ENCODE assay signal across 17 cellular contexts in genomic region chr17:2598166-2598565, GRCh38. TPM values are rescaled to one million over a fixed set of nuclear protein-coding genes. Genes with fewer than 3 reads are reported as not detected.
DNase-seq lines count a peak whose midpoint lies in the region; ATAC-seq, FAIRE-seq and TF ChIP-seq lines count a peak whose summit lies in the region.
"Had no signal": no experiment of that assay in that cellular context is flagged by ENCODE, and none has a peak within 500 bp of the region (broad histone marks: within the 10 kb centered on the region; RNA-seq: fewer than 3 reads in every experiment).

No MANE protein-coding gene starts in this region.

- no peak for TF ChIP-seq EP300 in GM12878 (IDR thresholded peaks at IDR 0.05; ENCODE audit: borderline replicate concordance in 1 of 2, control insufficient read depth in 1 of 2, low read depth in 2 of 2, low read length in 2 of 2)

- no peak overlapping the region for H3K9ac ChIP-seq in GM12878 (ENCODE audit: control insufficient read depth, insufficient read depth, low read length)
- H3K9ac ChIP-seq: BLaER1 treated with 17β-estradiol and CSF1 and Interleukin-3, amounts not matched to agents 10 nM and 100 nM; neural progenitor cell had no signal

- no peak for TF ChIP-seq RAD21 in GM12878 (IDR thresholded peaks at IDR 0.05; ENCODE audit: insufficient read depth, low read depth, low read length)

- WGBS in GM12878 (ENCODE audit: insufficient coverage, insufficient replicate concordance, low lambda C conversion rate, missing lambda C conversion rate) = 87% methylated on average over 8 of the region's 8 CpGs

- no peak for TF ChIP-seq POLR2A in H54 (IDR thresholded peaks at IDR 0.05; ENCODE audit: low read depth, low read length)
- no peak for TF ChIP-seq POLR2A in GM12878 (IDR thresholded peaks at IDR 0.05; ENCODE audit: low read depth, low read length)

- peaks cover 42% of the 10 kb centered on the region for H3K4me1 ChIP-seq in ACC112 (ENCODE audit: control insufficient read depth, insufficient read depth, low read length, unreplicated experiment)
- no peaks in the 10 kb centered on the region for H3K4me1 ChIP-seq in GM12878 (ENCODE audit: control insufficient read depth, insufficient read depth, low read length)

- in situ Hi-C loops in GM12878 (cut with MboI) = no loop called here

- H3K9me3 ChIP-seq in GM12878 (replicated peaks; ENCODE audit: control insufficient read depth, insufficient read depth, low read length) = no peaks in the 10 kb centered on the region
- H3K9me3 ChIP-seq: BLaER1 treated with 17β-estradiol and CSF1 and Interleukin-3, amounts not matched to agents 10 nM and 100 nM had no signal

- DNase-seq in H54 (ENCODE audit: insufficient read length, low spot score) (no peak), GM12878 (ENCODE audit: low read depth, low spot score) (no peak), hepatic stellate cell (ENCODE audit: low spot score) (peak; percentile 47), NCI-H1930 (lab: John Stamatoyannopoulos, UW) (no peak), HTR-8/SVneo (ENCODE audit: insufficient read length, low spot score) (no peak), NCI-H1436 treated with DMSO at 0.1 percent for 48 hours (lab: John Stamatoyannopoulos, UW) (no peak), COLO829 (ENCODE audit: low spot score) (no peak)
- DNase-seq: activated effector memory CD4-positive, alpha-beta T cell treated with anti-CD3 and anti-CD28 coated beads, Interleukin-2, amount 50 U/mL, for 16 hours; effector CD4-positive, alpha-beta T cell; Kasumi-1; NCI-H524 treated with DMSO at 0.1 percent for 48 hours; SIG-M5; stimulated activated naive CD4-positive, alpha-beta T cell had no signal

- POLR2A ChIA-PET in GM12878 (lab: Charles Lee) = interaction anchor here (1.3 kb wide), 1 partner anchor 10 kb away, joined by 3 read pairs; no protein-coding TSS in a partner anchor

- 0 out of 2 replicates have a peak overlapping the region, but pooled peaks have one; percentile 40 for H3K4me3 ChIP-seq in ACC112 (ENCODE audit: low read depth, low read length)
- H3K4me3 ChIP-seq in GM12878 = 0 out of 2 replicates have a peak overlapping the region, but pooled peaks have one; percentile 32
- H3K4me3 ChIP-seq: BLaER1 treated with 17β-estradiol and CSF1 and Interleukin-3, amounts not matched to agents 10 nM and 100 nM; neural progenitor cell had no signal

- SMC1A ChIA-PET in GM12878 (lab: Charles Lee; ENCODE audit: uncharacterized antibody, unreplicated experiment) = interaction anchor here (1.3 to 2.9 kb wide), 3 partner anchors 22 to 108 kb away, joined by 4 to 8 read pairs (median 6); no protein-coding TSS in a partner anchor

- ATAC-seq in GM12878 = no peak
- ATAC-seq: activated CD4-positive, CD25-positive, alpha-beta regulatory T cell treated with anti-CD3 and anti-CD28 coated beads, Interleukin-2, amount 50 U/mL, for 24 hours had no signal

- RAD21 ChIA-PET in GM12878 (lab: Charles Lee; ENCODE audit: unreplicated experiment) = interaction anchor here (1.3 kb wide), 1 partner anchor 111 kb away, joined by 3 read pairs; no protein-coding TSS in a partner anchor

- H3K27ac ChIP-seq in ACC112 (ENCODE audit: low read depth, low read length) = no peak overlapping the region; the same call in 1 of the 2 replicates
- no peak overlapping the region for H3K27ac ChIP-seq in GM12878 (ENCODE audit: control insufficient read depth, insufficient read depth)
- H3K27ac ChIP-seq: BLaER1 treated with 17β-estradiol and CSF1 and Interleukin-3, amounts not matched to agents 10 nM and 100 nM; neural progenitor cell had no signal

- no peak for TF ChIP-seq CTCF in GM12878 (IDR thresholded peaks at IDR 0.05 in 2 of 3, conservative IDR thresholded peaks at IDR 0.05 in 1 of 3; ENCODE audit: control insufficient read depth in 2 of 3, extremely low read depth in 1 of 3, insufficient read depth in 1 of 3, low read depth in 3 of 3, low read length in 3 of 3)

- no peaks in the 10 kb centered on the region for H3K36me3 ChIP-seq in ACC112 (ENCODE audit: insufficient read depth, low read length)
- H3K36me3 ChIP-seq in GM12878 (ENCODE audit: control insufficient read depth in 2 of 2, insufficient read depth in 2 of 2, low read length in 1 of 2) = no peaks in the 10 kb centered on the region; a peak in 1 of 4 replicates
- H3K36me3 ChIP-seq: neural progenitor cell had no signal

- intact Hi-C loops in GM12878 (cut with micrococcal nuclease; ENCODE audit: unreplicated experiment) = loop anchor here (10.0 kb wide), 1 partner anchor 193 kb away; the partner anchor contains the start of gene MNT

- H3K4me2 ChIP-seq in GM12878 (ENCODE audit: control insufficient read depth, insufficient read depth) = no peak overlapping the region
- H3K4me2 ChIP-seq: neural progenitor cell had no signal

- no TSS peak for BruUV-seq in GM12878 (replicated peaks; lab: Mats Ljungman, UMichigan)

- H2AFZ ChIP-seq in ACC112 (ENCODE audit: low read length, unreplicated experiment) (no peak overlapping the region), GM12878 (ENCODE audit: control insufficient read depth, low read depth, low read length) (no peak overlapping the region)
- H2AFZ ChIP-seq: neural progenitor cell had no signal

- H4K20me1 ChIP-seq in GM12878 (ENCODE audit: control insufficient read depth, insufficient read depth) = 0 out of 2 replicates have a peak, but pooled peaks cover 5% of the 10 kb centered on the region

- peaks cover 91% of the 10 kb centered on the region for H3K79me2 ChIP-seq in ACC112 (ENCODE audit: control insufficient read depth, insufficient read depth, low read length, unreplicated experiment)
- peaks cover 92% of the 10 kb centered on the region for H3K79me2 ChIP-seq in GM12878 (ENCODE audit: control insufficient read depth, insufficient read depth, low read length)

- FAIRE-seq in H54 (lab: Jason Lieb, UNC) (peak; percentile 80), GM12878 (lab: Jason Lieb, UNC) (no peak), HTR-8/SVneo (lab: Jason Lieb, UNC) (no peak)

- CTCF ChIA-PET in GM12878 (lab: Yijun Ruan, JAX) = interaction anchor here (0.6 to 1.4 kb wide), 4 partner anchors 9 to 112 kb away, joined by 3 read pairs; no protein-coding TSS in a partner anchor

- H3K27me3 ChIP-seq in ACC112 (ENCODE audit: insufficient read depth, low read length) = no peaks in the 10 kb centered on the region
- no peaks in the 10 kb centered on the region for H3K27me3 ChIP-seq in GM12878 (replicated peaks in 1 of 2; ENCODE audit: control insufficient read depth in 2 of 2, insufficient read depth in 2 of 2, low read length in 1 of 2)
- H3K27me3 ChIP-seq: BLaER1 treated with 17β-estradiol and CSF1 and Interleukin-3, amounts not matched to agents 10 nM and 100 nM; neural progenitor cell had no signal

TF ChIP-seq in GM12878, 131 proteins besides CTCF, POLR2A, EP300 and RAD21 (continues in another document):
- TF ChIP-seq RUNX3 (IDR thresholded peaks at IDR 0.05; ENCODE audit: low read length) (no peak), ZNF592 (IDR thresholded peaks at IDR 0.05) (no peak), TCF12 (IDR thresholded peaks at IDR 0.05; ENCODE audit: low read depth, low read length) (no peak), FOS (IDR thresholded peaks at IDR 0.05; ENCODE audit: borderline replicate concordance, extremely low read depth, insufficient read length) (no peak)

RNA-seq across cellular contexts. Expression of gene PAFAH1B1, which starts 4.7 kb away (rescaled TPM):
- total RNA-seq in GM12878 (2013; cell fraction: nucleolus; rRNA removed) = 307 and 312 TPM in 2 replicates
- total RNA-seq in GM12878 (2014; rRNA removed) (28.9 and 30.1 TPM in 2 replicates), GM12878 (2014; rRNA removed; fragmentation: Illumina TruSeq; extraction: Trizol) (64.1 and 66.1 TPM in 2 replicates), GM12878 (2021) (94.4 and 96.8 TPM in 2 replicates)
- polyA plus RNA-seq in GM12878 (2011; ENCODE audit: low read depth) = 74.9 TPM
- polyA plus RNA-seq in GM12878 (2011; rRNA removed) (107 and 117 TPM in 2 replicates), GM12878 (2014; fragmentation: Illumina TruSeq; extraction: Trizol) (61.2 and 87.3 TPM in 2 replicates), GM12878 (2014; fragmentation: Nextera tagmentation; extraction: Ambion mirVana) (10 to 100 TPM; 32.6 to 41.0 TPM), GM12878 (2014; rRNA removed) (47.6 and 48.8 TPM in 2 replicates), GM12878 (2016; fragmentation: Nextera tagmentation; extraction: Ambion mirVana) (10 to 100 TPM; 47.9 to 49.4 TPM)
- polyA plus RNA-seq in GM12878 (2011; cell fraction: cytosol; rRNA removed) = 43.3 and 60.4 TPM in 2 replicates
- 75.1 and 78.2 TPM in 2 replicates for polyA plus RNA-seq in GM12878 (2011; cell fraction: nucleus; rRNA removed)
- polyA plus RNA-seq in GM12878 (2012) = 87.4 and 107 TPM in 2 replicates
- polyA minus RNA-seq in GM12878 (2011; rRNA and poly(A)+ RNA removed) = 43.1 and 89.2 TPM in 2 replicates
- 34.1 and 43.7 TPM in 2 replicates for polyA minus RNA-seq in GM12878 (2011; cell fraction: cytosol; rRNA and poly(A)+ RNA removed)
- 19.5 and 24.9 TPM in 2 replicates for polyA minus RNA-seq in GM12878 (2011; cell fraction: nucleus; rRNA and poly(A)+ RNA removed)
